17 cellular contexts compared by ENCODE assay signal in genomic region chr15:99086327-99086667, GRCh38. TPM values are rescaled to one million over a fixed set of nuclear protein-coding genes. Genes with fewer than 3 reads are reported as not detected.
DNase-seq lines count a peak whose midpoint lies in the region; ATAC-seq and TF ChIP-seq lines count a peak whose summit lies in the region.
"Had no signal": no experiment of that assay in that cellular context is flagged by ENCODE, and none has a peak within 500 bp of the region (broad histone marks: within the 10 kb centered on the region; RNA-seq: fewer than 3 reads in every experiment).

No MANE protein-coding gene starts in this region.

- TF ChIP-seq POLR2A in esophagus muscularis mucosa (IDR thresholded peaks at IDR 0.05; ENCODE audit: low read depth) (no peak), gastrocnemius medialis (IDR thresholded peaks at IDR 0.05) (no peak)

- peak overlapping the region; percentile 53 to 61 (median 59) for H3K27ac ChIP-seq in esophagus muscularis mucosa (replicated peaks in 1 of 4)
- H3K27ac ChIP-seq in gastrocnemius medialis: peak overlapping the region in 3 of 4 donors; percentile 8 to 51 (median 49)
- H3K27ac ChIP-seq: A549, C4-2B had no signal

- ATAC-seq in left lobe of liver (no peak), gastrocnemius medialis (peak; percentile 56 to 84), GM21360 (IDR thresholded peaks at IDR 0.05; ENCODE audit: unreplicated experiment) (no peak)
- ATAC-seq: HepG2 had no signal

- H3K4me3 ChIP-seq in adipocyte (ENCODE audit: low read length): no peak overlapping the region
- no peak overlapping the region for H3K4me3 ChIP-seq in esophagus muscularis mucosa
- H3K4me3 ChIP-seq in gastrocnemius medialis: no peak overlapping the region
- H3K4me3 ChIP-seq: A549, HAP-1 had no signal

- H3K9ac ChIP-seq in adipocyte (ENCODE audit: low read length): no peak overlapping the region

- no peak for TF ChIP-seq EP300 in esophagus muscularis mucosa (IDR thresholded peaks at IDR 0.05)

- in situ Hi-C loops in gastrocnemius medialis (cut with MboI; ENCODE audit: low sequenced_read_pairs in 4 of 4): loop anchor here in 1 of 4 donors (10.0 kb wide), 2 partner anchors 311 to 571 kb away; no protein-coding TSS in a partner anchor

- DNase-seq in adipocyte (ENCODE audit: low read depth) (peak; percentile 19), esophagus muscularis mucosa (ENCODE audit: extremely low spot score) (no peak), left lobe of liver (ENCODE audit: low spot score) (peak; percentile 2), gastrocnemius medialis (peak; percentile 41 to 67), SIG-M5 (lab: John Stamatoyannopoulos, UW) (no peak), COLO829 (ENCODE audit: low spot score) (no peak), NCI-H446 treated with DMSO at 0.1 percent for 48 hours (lab: John Stamatoyannopoulos, UW) (no peak)
- DNase-seq: BE2C; CD4-positive, alpha-beta memory T cell; COR-L47; DMS153; DMS79 treated with DMSO at 0.1 percent for 48 hours had no signal

- no peaks in the 10 kb centered on the region for H3K27me3 ChIP-seq in adipocyte (replicated peaks; ENCODE audit: control insufficient read depth, insufficient read depth, low read length)
- no peaks in the 10 kb centered on the region for H3K27me3 ChIP-seq in esophagus muscularis mucosa
- H3K27me3 ChIP-seq in gastrocnemius medialis: no peaks in the 10 kb centered on the region

- H3K36me3 ChIP-seq in adipocyte (ENCODE audit: control insufficient read depth, insufficient read depth, low read length, severe bottlenecking): no peaks in the 10 kb centered on the region
- H3K36me3 ChIP-seq in esophagus muscularis mucosa: no peaks in the 10 kb centered on the region
- H3K36me3 ChIP-seq in gastrocnemius medialis: no peaks in the 10 kb centered on the region
- H3K36me3 ChIP-seq: BE2C, HAP-1 had no signal

- intact Hi-C loops in esophagus muscularis mucosa (cut with DNase I): no loop called here
- intact Hi-C loops in gastrocnemius medialis (cut with DNase I; ENCODE audit: low total_unique reads): no loop called here

- H3K4me1 ChIP-seq in adipocyte (ENCODE audit: control insufficient read depth, insufficient read depth, low read length): no peaks in the 10 kb centered on the region
- H3K4me1 ChIP-seq in esophagus muscularis mucosa: peaks cover 0 to 19% (median 12%) of the 10 kb centered on the region in 4 donors
- H3K4me1 ChIP-seq in gastrocnemius medialis: peaks cover 16 to 18% of the 10 kb centered on the region in 2 donors
- H3K4me1 ChIP-seq: A549, BE2C, HAP-1 had no signal

- peaks cover 6% of the 10 kb centered on the region for H3K9me3 ChIP-seq in adipocyte (ENCODE audit: control insufficient read depth, low read length)
- peaks cover 0 to 4% (median 0%) of the 10 kb centered on the region in 4 donors for H3K9me3 ChIP-seq in esophagus muscularis mucosa
- H3K9me3 ChIP-seq in gastrocnemius medialis: no peaks in the 10 kb centered on the region
- H3K9me3 ChIP-seq: BE2C, HAP-1 had no signal

- TF ChIP-seq CTCF in esophagus muscularis mucosa (IDR thresholded peaks at IDR 0.05) (no peak), gastrocnemius medialis (IDR thresholded peaks at IDR 0.05 in 4 of 5, conservative IDR thresholded peaks at IDR 0.05 in 1 of 5) (no peak)

- 94% methylated on average over 2 of the region's 2 CpGs for WGBS in esophagus muscularis mucosa

RNA-seq across cellular contexts. Expression of gene SYNM, which starts 18.6 kb away (rescaled TPM):
- 1,000 to 10,000 TPM; 1,866 to 2,563 (median 2,454) TPM for total RNA-seq in esophagus muscularis mucosa
- total RNA-seq in left lobe of liver: 3.8 TPM
- 100 to 1,000 TPM; 200 to 308 (median 266) TPM for total RNA-seq in gastrocnemius medialis

Comparison
In these comparisons a context has a peak if more than half of its experiments do, and no peak if none do; other contexts are left out.
1. DNase-seq: peak in adipocyte (single experiment), left lobe of liver (single experiment) and gastrocnemius medialis (2 of 2); none in esophagus muscularis mucosa (single experiment), SIG-M5 (single experiment), COLO829 (single experiment) and NCI-H446 treated with DMSO at 0.1 percent for 48 hours (single experiment).
2. ATAC-seq: peak in gastrocnemius medialis (2 of 2); none in left lobe of liver (single experiment) and GM21360 (single experiment).
3. RNA of gene SYNM, which starts 18.6 kb away (total RNA-seq): 1,866 to 2,563 TPM in esophagus muscularis mucosa and 200 to 308 TPM in gastrocnemius medialis; 3.8 TPM in left lobe of liver (single experiment); every median in the first group is over 10 times any median in the second.